8 cellular contexts compared by ENCODE assay signal in the genomic region with DNA sequence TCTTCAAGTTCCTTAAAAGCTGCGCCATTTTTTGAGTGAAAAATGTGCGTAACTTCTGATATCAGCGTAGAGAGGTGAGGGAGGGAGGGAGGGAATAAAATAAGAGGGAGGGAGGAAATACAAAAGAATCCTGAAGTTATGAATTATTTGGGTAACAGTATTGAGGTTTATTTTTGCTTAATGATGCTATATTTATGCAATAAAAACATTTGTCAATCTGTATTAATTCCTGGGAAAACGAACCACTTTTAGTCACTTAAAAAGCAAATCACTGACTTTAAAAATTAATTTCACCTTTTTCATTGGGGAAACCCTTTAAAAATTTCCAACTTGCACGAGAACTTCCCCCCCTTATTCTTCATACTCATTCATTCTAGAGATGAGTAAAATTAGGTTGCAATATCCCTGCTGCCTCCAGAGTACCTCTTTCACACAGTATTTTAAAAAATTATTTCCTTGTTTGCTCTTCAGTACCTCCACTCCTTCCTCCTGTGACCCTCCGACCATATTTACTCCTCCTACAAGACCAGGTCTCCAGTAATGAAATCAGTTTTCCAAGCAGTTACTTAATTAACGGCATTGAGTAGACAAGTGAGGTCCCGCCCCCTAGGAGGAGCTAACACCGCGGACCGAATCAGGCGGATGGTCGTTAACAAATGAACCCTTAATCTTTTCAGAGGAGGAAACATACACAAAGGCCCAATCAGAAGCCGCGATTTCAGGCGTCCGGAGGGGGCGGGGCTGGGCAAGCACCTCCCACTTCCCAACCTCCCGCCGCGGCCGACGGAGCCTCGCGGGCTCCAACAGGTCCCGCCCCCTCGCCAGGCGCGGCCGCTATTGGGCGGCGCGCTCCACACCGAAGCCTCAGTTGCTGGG. TPM values are rescaled to one million over a fixed set of nuclear protein-coding genes. Genes with fewer than 3 reads are reported as not detected.
DNase-seq lines count a peak whose midpoint lies in the region; ATAC-seq and TF ChIP-seq lines count a peak whose summit lies in the region.

No MANE protein-coding gene starts in this region.

- peak; percentile 80 for ATAC-seq in GM21786 (IDR thresholded peaks at IDR 0.05; ENCODE audit: unreplicated experiment)
- peak; percentile 83 to 85 for ATAC-seq in activated T-cell treated with anti-CD3 and anti-CD28 coated beads, Interleukin-2, amount 50 U/mL, for 72 hours (replicated peaks in 1 of 2)
- peak; percentile 86 to 96 (median 87) for ATAC-seq in natural killer cell

- DNase-seq in DMS53 (lab: John Stamatoyannopoulos, UW): peak; percentile 100
- peak; percentile 98 to 99 for DNase-seq in activated T-cell treated with anti-CD3 and anti-CD28 coated beads, Interleukin-2, amount 50 U/mL, for 72 hours
- DNase-seq in fibroblast of mammary gland (ENCODE audit: low read depth): peak; percentile 96
- DNase-seq in natural killer cell: peak; percentile 98
- peak; percentile 98 for DNase-seq in stimulated activated naive CD4-positive, alpha-beta T cell treated with Interleukin-2 at 50 U/mL for 16 hours (lab: John Stamatoyannopoulos, UW)

- H3K27ac ChIP-seq in KOPT-K1 (ENCODE audit: low read depth, low read length, poor library complexity, severe bottlenecking): peak overlapping the region; percentile 54

- H3K36me3 Mint-ChIP-seq in activated T-cell treated with anti-CD3 and anti-CD28 coated beads, Interleukin-2, amount 50 U/mL, for 72 hours (ENCODE audit: insufficient read depth in 2 of 2): peaks cover 2 to 3% of the 10 kb centered on the region in 2 donors
- H3K36me3 Mint-ChIP-seq in natural killer cell: no peaks in the 10 kb centered on the region

- peak overlapping the region; percentile 44 for H3K27ac Mint-ChIP-seq in activated T-cell treated with anti-CD3 and anti-CD28 coated beads, Interleukin-2, amount 50 U/mL, for 72 hours
- peak overlapping the region; percentile 63 to 81 for H3K27ac Mint-ChIP-seq in natural killer cell

- H3K4me1 Mint-ChIP-seq in activated T-cell treated with anti-CD3 and anti-CD28 coated beads, Interleukin-2, amount 50 U/mL, for 72 hours (ENCODE audit: low read depth): peaks cover 26% of the 10 kb centered on the region
- peaks cover 18 to 22% of the 10 kb centered on the region in 2 donors for H3K4me1 Mint-ChIP-seq in natural killer cell

- H3K9me3 ChIP-seq in KOPT-K1 (ENCODE audit: insufficient read depth, low read length, poor library complexity, severe bottlenecking): no peaks in the 10 kb centered on the region

- H3K4me3 Mint-ChIP-seq in activated T-cell treated with anti-CD3 and anti-CD28 coated beads, Interleukin-2, amount 50 U/mL, for 72 hours: peak overlapping the region; percentile 86 to 90
- H3K4me3 Mint-ChIP-seq in natural killer cell: peak overlapping the region; percentile 79

- peak; percentile 18 for TF ChIP-seq CTCF in fibroblast of mammary gland (conservative IDR thresholded peaks at IDR 0.05; ENCODE audit: control insufficient read depth, insufficient read depth, low read depth, low read length)
- no peak for TF ChIP-seq CTCF in natural killer cell (IDR thresholded peaks at IDR 0.05)

- H3K9me3 Mint-ChIP-seq in activated T-cell treated with anti-CD3 and anti-CD28 coated beads, Interleukin-2, amount 50 U/mL, for 72 hours: no peaks in the 10 kb centered on the region
- peaks cover 0 to 3% of the 10 kb centered on the region in 2 donors for H3K9me3 Mint-ChIP-seq in natural killer cell

- peaks cover 18% of the 10 kb centered on the region for H3K36me3 ChIP-seq in KOPT-K1 (ENCODE audit: insufficient read depth, low read length)

- peak overlapping the region; percentile 70 for H3K4me3 ChIP-seq in fibroblast of mammary gland (ENCODE audit: control insufficient read depth, low read depth, low read length)

- no peaks in the 10 kb centered on the region for H3K27me3 Mint-ChIP-seq in activated T-cell treated with anti-CD3 and anti-CD28 coated beads, Interleukin-2, amount 50 U/mL, for 72 hours (ENCODE audit: low read depth)
- H3K27me3 Mint-ChIP-seq in natural killer cell (ENCODE audit: low read depth in 2 of 2): peaks cover 0 to 5% of the 10 kb centered on the region in 2 donors

- intact Hi-C loops in natural killer cell (cut with micrococcal nuclease): loop anchor here (1.0 kb wide), 1 partner anchor 293 kb away; no protein-coding TSS in a partner anchor

TF ChIP-seq in PFSK-1, 5 proteins besides CTCF, POLR2A, EP300 and RAD21:
- TF ChIP-seq TAF1 (IDR thresholded peaks at IDR 0.05; ENCODE audit: borderline replicate concordance, insufficient read depth, low read length): 0 out of 2 replicates have a peak, but pooled peaks have one; percentile 20
- TF ChIP-seq, protein P1, sequence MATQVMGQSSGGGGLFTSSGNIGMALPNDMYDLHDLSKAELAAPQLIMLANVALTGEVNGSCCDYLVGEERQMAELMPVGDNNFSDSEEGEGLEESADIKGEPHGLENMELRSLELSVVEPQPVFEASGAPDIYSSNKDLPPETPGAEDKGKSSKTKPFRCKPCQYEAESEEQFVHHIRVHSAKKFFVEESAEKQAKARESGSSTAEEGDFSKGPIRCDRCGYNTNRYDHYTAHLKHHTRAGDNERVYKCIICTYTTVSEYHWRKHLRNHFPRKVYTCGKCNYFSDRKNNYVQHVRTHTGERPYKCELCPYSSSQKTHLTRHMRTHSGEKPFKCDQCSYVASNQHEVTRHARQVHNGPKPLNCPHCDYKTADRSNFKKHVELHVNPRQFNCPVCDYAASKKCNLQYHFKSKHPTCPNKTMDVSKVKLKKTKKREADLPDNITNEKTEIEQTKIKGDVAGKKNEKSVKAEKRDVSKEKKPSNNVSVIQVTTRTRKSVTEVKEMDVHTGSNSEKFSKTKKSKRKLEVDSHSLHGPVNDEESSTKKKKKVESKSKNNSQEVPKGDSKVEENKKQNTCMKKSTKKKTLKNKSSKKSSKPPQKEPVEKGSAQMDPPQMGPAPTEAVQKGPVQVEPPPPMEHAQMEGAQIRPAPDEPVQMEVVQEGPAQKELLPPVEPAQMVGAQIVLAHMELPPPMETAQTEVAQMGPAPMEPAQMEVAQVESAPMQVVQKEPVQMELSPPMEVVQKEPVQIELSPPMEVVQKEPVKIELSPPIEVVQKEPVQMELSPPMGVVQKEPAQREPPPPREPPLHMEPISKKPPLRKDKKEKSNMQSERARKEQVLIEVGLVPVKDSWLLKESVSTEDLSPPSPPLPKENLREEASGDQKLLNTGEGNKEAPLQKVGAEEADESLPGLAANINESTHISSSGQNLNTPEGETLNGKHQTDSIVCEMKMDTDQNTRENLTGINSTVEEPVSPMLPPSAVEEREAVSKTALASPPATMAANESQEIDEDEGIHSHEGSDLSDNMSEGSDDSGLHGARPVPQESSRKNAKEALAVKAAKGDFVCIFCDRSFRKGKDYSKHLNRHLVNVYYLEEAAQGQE (IDR thresholded peaks at IDR 0.05; ENCODE audit: insufficient read depth in 1 of 2, low read depth in 2 of 2, low read length in 2 of 2): no peak
- peak; percentile 43; the same call in 1 of the 2 replicates for TF ChIP-seq POLR2AphosphoS5 (IDR thresholded peaks at IDR 0.05; ENCODE audit: low read depth, low read length)

RNA-seq across cellular contexts. Expression of a gene that starts 0.5 kb away (rescaled TPM):
- 6.7 TPM for polyA plus RNA-seq in PFSK-1 (2012; ENCODE audit: insufficient read length, low read depth)
- 10 to 100 TPM; 16.2 to 18.1 TPM for total RNA-seq in activated T-cell treated with anti-CD3 and anti-CD28 coated beads, Interleukin-2, amount 50 U/mL, for 72 hours
- total RNA-seq in natural killer cell: 10 to 100 TPM; 15.2 to 19.1 (median 18.9) TPM

Comparison
In these comparisons a context has a peak if more than half of its experiments do, and no peak if none do; other contexts are left out.
1. Peak in every context shown above with its lines: DNase-seq, ATAC-seq, H3K4me3 ChIP-seq and H3K27ac ChIP-seq.